In the genomic region with DNA sequence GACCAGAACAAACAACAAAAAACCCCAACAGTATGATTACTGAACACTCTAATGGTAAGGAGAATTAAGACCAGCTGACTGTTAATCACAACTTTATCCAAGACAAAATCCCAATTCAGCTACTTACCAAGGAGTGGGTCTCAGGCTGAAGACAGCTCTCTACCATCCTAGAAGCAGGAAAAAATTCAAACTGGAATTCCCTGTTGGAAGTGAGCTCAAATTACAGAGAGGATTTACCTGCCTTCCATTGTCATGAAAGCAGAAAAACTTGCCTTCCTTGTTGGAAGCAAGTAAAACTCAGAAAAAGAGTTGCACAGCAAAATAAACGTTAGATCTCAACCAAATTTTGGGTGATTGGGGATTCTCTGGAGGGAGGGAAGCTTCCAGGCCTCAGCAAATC, we compare ENCODE assay signal across 15 cellular contexts. TPM values are rescaled to one million over a fixed set of nuclear protein-coding genes. Genes with fewer than 3 reads are reported as not detected.
DNase-seq lines count a peak whose midpoint lies in the region; ATAC-seq and TF ChIP-seq lines count a peak whose summit lies in the region.
"Had no signal": no experiment of that assay in that cellular context is flagged by ENCODE, and none has a peak within 500 bp of the region (broad histone marks: within the 10 kb centered on the region; RNA-seq: fewer than 3 reads in every experiment).

No MANE protein-coding gene starts in this region.

- H3K4me3 ChIP-seq in HUES48 (ENCODE audit: low read depth, low read length) (peak overlapping the region; percentile 14; the same call in 1 of the 2 replicates), mesendoderm (ENCODE audit: low read length) (no peak overlapping the region), tibial artery (no peak overlapping the region), heart left ventricle (no peak overlapping the region)
- H3K4me3 ChIP-seq: BLaER1 treated with 17β-estradiol and CSF1 and Interleukin-3, amounts not matched to agents 10 nM and 100 nM had no signal

- peak overlapping the region; percentile 44 for H3K18ac ChIP-seq in mesendoderm (ENCODE audit: low read length)

- H2BK120ac ChIP-seq in mesendoderm (ENCODE audit: low read depth, low read length): no peak overlapping the region

- no peak overlapping the region for H3K4ac ChIP-seq in mesendoderm (ENCODE audit: low read depth, low read length)

- peak overlapping the region; percentile 79 for H2BK5ac ChIP-seq in mesendoderm (ENCODE audit: low read length)

- H3K9ac ChIP-seq in HUES48 (ENCODE audit: low read depth, low read length) (no peak overlapping the region), mesendoderm (ENCODE audit: low read length) (peak overlapping the region; percentile 23)
- H3K9ac ChIP-seq: BLaER1 treated with 17β-estradiol and CSF1 and Interleukin-3, amounts not matched to agents 10 nM and 100 nM had no signal

- POLR2A ChIA-PET in WTC11 (lab: Charles Lee): no interaction called here

- peak overlapping the region; percentile 21 for H3K27ac ChIP-seq in HUES48 (ENCODE audit: low read depth, low read length)
- H3K27ac ChIP-seq in mesendoderm (ENCODE audit: low read depth, low read length): peak overlapping the region; percentile 31
- H3K27ac ChIP-seq in tibial artery: no peak overlapping the region
- H3K27ac ChIP-seq in heart left ventricle: no peak overlapping the region
- H3K27ac ChIP-seq: BLaER1 treated with 17β-estradiol and CSF1 and Interleukin-3, amounts not matched to agents 10 nM and 100 nM had no signal

- CTCF ChIA-PET in WTC11 (lab: Charles Lee): interaction anchor here (0.9 to 2.0 kb wide), 3 partner anchors 87 to 322 kb away, joined by 3 to 4 read pairs (median 4); partner anchors contain the start of gene TMEM229A

- no peaks in the 10 kb centered on the region for H3K27me3 ChIP-seq in HUES48 (ENCODE audit: control insufficient read depth, insufficient read depth, low read length)
- no peaks in the 10 kb centered on the region for H3K27me3 ChIP-seq in mesendoderm (ENCODE audit: insufficient read depth, low read length, poor library complexity)
- no peaks in the 10 kb centered on the region for H3K27me3 ChIP-seq in tibial artery
- no peaks in the 10 kb centered on the region for H3K27me3 ChIP-seq in heart left ventricle
- H3K27me3 ChIP-seq: BLaER1 treated with 17β-estradiol and CSF1 and Interleukin-3, amounts not matched to agents 10 nM and 100 nM had no signal

- no peak for TF ChIP-seq POLR2A in heart left ventricle (IDR thresholded peaks at IDR 0.05)

- no peak overlapping the region for H2AK5ac ChIP-seq in mesendoderm (ENCODE audit: low read length)

- ATAC-seq in WTC11 (peak; percentile 59), GM18520 (IDR thresholded peaks at IDR 0.05; ENCODE audit: unreplicated experiment) (no peak), heart left ventricle (no peak)
- ATAC-seq: HepG2 had no signal

- no peak overlapping the region for H2BK15ac ChIP-seq in mesendoderm (replicated peaks; ENCODE audit: low read depth)

- H3K27me3 Mint-ChIP-seq in WTC11 (ENCODE audit: low read depth): no peaks in the 10 kb centered on the region

- H3K4me3 Mint-ChIP-seq in WTC11: peak overlapping the region; percentile 50
- H3K4me3 Mint-ChIP-seq: CD4-positive, alpha-beta T cell had no signal

- TF ChIP-seq CTCF in WTC11 (IDR thresholded peaks at IDR 0.05): no peak
- TF ChIP-seq CTCF in tibial artery (IDR thresholded peaks at IDR 0.05): no peak
- no peak for TF ChIP-seq CTCF in heart left ventricle (IDR thresholded peaks at IDR 0.05)

- no peaks in the 10 kb centered on the region for H3K36me3 Mint-ChIP-seq in WTC11

- WGBS in mesendoderm (ENCODE audit: extremely low coverage, insufficient coverage, low lambda C conversion rate): no CpG with 5 or more reads among the region's 1 CpG
- 58 to 88% (median 69%) methylated on average over 1 of the region's 1 CpG for WGBS in heart left ventricle, 4 donors

- H3K9me3 Mint-ChIP-seq in WTC11: peaks cover 7% of the 10 kb centered on the region
- H3K9me3 Mint-ChIP-seq: CD4-positive, alpha-beta T cell had no signal

- H4K8ac ChIP-seq in mesendoderm (ENCODE audit: low read depth, low read length): no peak overlapping the region

- no peaks in the 10 kb centered on the region for H3K79me2 ChIP-seq in mesendoderm (ENCODE audit: control insufficient read depth, insufficient read depth, low read length)

- peak overlapping the region; percentile 95 for H3K27ac Mint-ChIP-seq in WTC11
- H3K27ac Mint-ChIP-seq: CD4-positive, alpha-beta T cell had no signal

- DNase-seq in ELF-1 (ENCODE audit: low read depth, low spot score) (peak; percentile 38), WTC11 (ENCODE audit: low spot score) (no peak), mesendoderm (peak; percentile 45), tibial artery (no peak), heart left ventricle (no peak)
- DNase-seq: ACHN; CD4-positive, alpha-beta T cell; DND-41; GF-D8; H7 had no signal

- H3K4me2 ChIP-seq in mesendoderm (ENCODE audit: low read length): no peak overlapping the region
- H3K4me2 ChIP-seq: BLaER1 treated with 17β-estradiol and CSF1 and Interleukin-3, amounts not matched to agents 10 nM and 100 nM had no signal

- intact Hi-C loops in tibial artery (cut with DNase I; ENCODE audit: low total_unique reads): no loop called here
- intact Hi-C loops in heart left ventricle (cut with DNase I): loop anchor here in 1 of 10 donors (10.0 kb wide), 1 partner anchor 61 kb away; no protein-coding TSS in a partner anchor

- H3K36me3 ChIP-seq in HUES48 (ENCODE audit: control insufficient read depth, insufficient read depth, low read length): no peaks in the 10 kb centered on the region
- H3K36me3 ChIP-seq in mesendoderm (ENCODE audit: control insufficient read depth, insufficient read depth, low read length): no peaks in the 10 kb centered on the region
- no peaks in the 10 kb centered on the region for H3K36me3 ChIP-seq in tibial artery
- no peaks in the 10 kb centered on the region for H3K36me3 ChIP-seq in heart left ventricle
- H3K36me3 ChIP-seq: BLaER1 treated with 17β-estradiol and CSF1 and Interleukin-3, amounts not matched to agents 10 nM and 100 nM had no signal

- no peak overlapping the region for H4K5ac ChIP-seq in mesendoderm (ENCODE audit: low read length)

- peak overlapping the region; percentile 74 for H3K56ac ChIP-seq in mesendoderm (ENCODE audit: low read length)

- no peaks in the 10 kb centered on the region for H3K79me1 ChIP-seq in mesendoderm (ENCODE audit: low read length)

- H3K4me1 ChIP-seq in HUES48 (ENCODE audit: control insufficient read depth, insufficient read depth, low read length): peaks cover 64% of the 10 kb centered on the region
- peaks cover 6% of the 10 kb centered on the region for H3K4me1 ChIP-seq in mesendoderm (ENCODE audit: control insufficient read depth, low read depth, low read length)
- no peaks in the 10 kb centered on the region for H3K4me1 ChIP-seq in tibial artery
- H3K4me1 ChIP-seq in heart left ventricle: no peaks in the 10 kb centered on the region
- H3K4me1 ChIP-seq: BLaER1 treated with 17β-estradiol and CSF1 and Interleukin-3, amounts not matched to agents 10 nM and 100 nM had no signal

- H3K4me1 Mint-ChIP-seq in WTC11: peaks cover 69% of the 10 kb centered on the region

- no peak overlapping the region for H3K23ac ChIP-seq in mesendoderm (ENCODE audit: low read length)

- no peaks in the 10 kb centered on the region for H3K9me3 ChIP-seq in HUES48 (ENCODE audit: control insufficient read depth, insufficient read depth, low read length)
- H3K9me3 ChIP-seq in tibial artery: no peaks in the 10 kb centered on the region
- no peaks in the 10 kb centered on the region for H3K9me3 ChIP-seq in heart left ventricle
- H3K9me3 ChIP-seq: BLaER1 treated with 17β-estradiol and CSF1 and Interleukin-3, amounts not matched to agents 10 nM and 100 nM had no signal

TF ChIP-seq in WTC11, 78 proteins besides CTCF, POLR2A, EP300 and RAD21 (continues in another document):
- TF ChIP-seq RELA (CRISPR knock-in tag; IDR thresholded peaks at IDR 0.05; ENCODE audit: borderline replicate concordance): no peak
- no peak for TF ChIP-seq KAT7 (CRISPR knock-in tag; IDR thresholded peaks at IDR 0.05; ENCODE audit: borderline replicate concordance)
- TF ChIP-seq E2F5 (CRISPR knock-in tag; IDR thresholded peaks at IDR 0.05): no peak
- no peak for TF ChIP-seq NFYB (CRISPR knock-in tag; conservative IDR thresholded peaks at IDR 0.05; ENCODE audit: low read depth)
- TF ChIP-seq, protein P1, sequence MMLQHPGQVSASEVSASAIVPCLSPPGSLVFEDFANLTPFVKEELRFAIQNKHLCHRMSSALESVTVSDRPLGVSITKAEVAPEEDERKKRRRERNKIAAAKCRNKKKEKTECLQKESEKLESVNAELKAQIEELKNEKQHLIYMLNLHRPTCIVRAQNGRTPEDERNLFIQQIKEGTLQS (CRISPR knock-in tag; conservative IDR thresholded peaks at IDR 0.05): no peak
- TF ChIP-seq, protein P2, sequence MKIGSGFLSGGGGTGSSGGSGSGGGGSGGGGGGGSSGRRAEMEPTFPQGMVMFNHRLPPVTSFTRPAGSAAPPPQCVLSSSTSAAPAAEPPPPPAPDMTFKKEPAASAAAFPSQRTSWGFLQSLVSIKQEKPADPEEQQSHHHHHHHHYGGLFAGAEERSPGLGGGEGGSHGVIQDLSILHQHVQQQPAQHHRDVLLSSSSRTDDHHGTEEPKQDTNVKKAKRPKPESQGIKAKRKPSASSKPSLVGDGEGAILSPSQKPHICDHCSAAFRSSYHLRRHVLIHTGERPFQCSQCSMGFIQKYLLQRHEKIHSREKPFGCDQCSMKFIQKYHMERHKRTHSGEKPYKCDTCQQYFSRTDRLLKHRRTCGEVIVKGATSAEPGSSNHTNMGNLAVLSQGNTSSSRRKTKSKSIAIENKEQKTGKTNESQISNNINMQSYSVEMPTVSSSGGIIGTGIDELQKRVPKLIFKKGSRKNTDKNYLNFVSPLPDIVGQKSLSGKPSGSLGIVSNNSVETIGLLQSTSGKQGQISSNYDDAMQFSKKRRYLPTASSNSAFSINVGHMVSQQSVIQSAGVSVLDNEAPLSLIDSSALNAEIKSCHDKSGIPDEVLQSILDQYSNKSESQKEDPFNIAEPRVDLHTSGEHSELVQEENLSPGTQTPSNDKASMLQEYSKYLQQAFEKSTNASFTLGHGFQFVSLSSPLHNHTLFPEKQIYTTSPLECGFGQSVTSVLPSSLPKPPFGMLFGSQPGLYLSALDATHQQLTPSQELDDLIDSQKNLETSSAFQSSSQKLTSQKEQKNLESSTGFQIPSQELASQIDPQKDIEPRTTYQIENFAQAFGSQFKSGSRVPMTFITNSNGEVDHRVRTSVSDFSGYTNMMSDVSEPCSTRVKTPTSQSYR (CRISPR knock-in tag; IDR thresholded peaks at IDR 0.05): no peak

RNA-seq across cellular contexts. Expression of gene SPAM1, which starts 20.9 kb away (rescaled TPM):
- total RNA-seq in WTC11 (2021) (not detected in 3 replicates), heart left ventricle (under 1 TPM in 3 of 9 donors, not detected in 6; 0.09 to 0.46 (median 0.38) TPM)
- 0.10 TPM for polyA plus RNA-seq in mesendoderm (2013, experiment 1 of 2)
- polyA plus RNA-seq in mesendoderm (2013, experiment 2 of 2): 0.10 TPM
- polyA plus RNA-seq in heart left ventricle: not detected
- total RNA-seq: A172; CD4-positive, alpha-beta T cell; H7; HepG2 had no signal
- polyA plus RNA-seq: HepG2 had no signal

Comparison
In these comparisons a context has a peak if more than half of its experiments do, and no peak if none do; other contexts are left out.
1. DNase-seq: peak in ELF-1 (single experiment) and mesendoderm (single experiment); none in WTC11 (single experiment), tibial artery (0 of 2) and heart left ventricle (0 of 5).
2. H3K27ac ChIP-seq: peak in HUES48 (single experiment) and mesendoderm (single experiment); none in tibial artery (0 of 2) and heart left ventricle (0 of 12).